13 cellular contexts compared by ENCODE assay signal in genomic region chr17:29379084-29379811, GRCh38. TPM values are rescaled to one million over a fixed set of nuclear protein-coding genes. Genes with fewer than 3 reads are reported as not detected.
DNase-seq lines count a peak whose midpoint lies in the region; FAIRE-seq and TF ChIP-seq lines count a peak whose summit lies in the region.
"Had no signal": no experiment of that assay in that cellular context is flagged by ENCODE, and none has a peak within 500 bp of the region (broad histone marks: within the 10 kb centered on the region; RNA-seq: fewer than 3 reads in every experiment).

No MANE protein-coding gene starts in this region.

- DNase-seq in AG10803 (ENCODE audit: low read depth): peak; percentile 36
- peak; percentile 22 for DNase-seq in M059J (ENCODE audit: low read depth)
- DNase-seq in breast epithelium (ENCODE audit: low spot score in 2 of 2): no peak
- peak; percentile 71 for DNase-seq in medulla oblongata (ENCODE audit: extremely low spot score)
- no peak for DNase-seq in activated effector memory CD4-positive, alpha-beta T cell treated with Interleukin-2 at 50 U/mL for 16 hours
- no peak for DNase-seq in tibial artery
- no peak for DNase-seq in SKM-1 treated with dmso at 0.1 percent for 144 hours (lab: John Stamatoyannopoulos, UW; ENCODE audit: unreplicated experiment)
- no peak for DNase-seq in H54 (ENCODE audit: insufficient read length, low spot score)
- DNase-seq: KG1; stimulated activated CD4-positive, alpha-beta T cell treated with anti-CD3 and anti-CD28 coated beads, Interleukin-15, amount 100 ng/mL, for 24 hours; stimulated activated naive CD8-positive, alpha-beta T cell treated with anti-CD3 and anti-CD28 coated beads, Interleukin-15, Interleukin-2, amounts not matched to agents 100 U/mL and 50 U/mL, for 24 hours had no signal

- H3K27ac ChIP-seq in breast epithelium (peak overlapping the region; percentile 54 to 67), tibial artery (no peak overlapping the region)

- no peak for FAIRE-seq in H54 (lab: Jason Lieb, UNC)
- FAIRE-seq: colon, TTC549 had no signal

- no peak for TF ChIP-seq POLR2A in breast epithelium (IDR thresholded peaks at IDR 0.05)
- TF ChIP-seq POLR2A in H54 (IDR thresholded peaks at IDR 0.05; ENCODE audit: low read depth, low read length): no peak

- intact Hi-C loops in breast epithelium (cut with DNase I; ENCODE audit: low total_unique reads) (loop anchor here (2.0 kb wide), 1 partner anchor 64 kb away; no protein-coding TSS in a partner anchor), tibial artery (cut with DNase I; ENCODE audit: low total_unique reads) (loop anchor here (10.0 kb wide), 1 partner anchor 186 kb away; the partner anchor contains the start of genes ABHD15 and TP53I13)

- H3K4me1 ChIP-seq in breast epithelium (no peaks in the 10 kb centered on the region), tibial artery (no peaks in the 10 kb centered on the region)

- H3K27me3 ChIP-seq in breast epithelium (no peaks in the 10 kb centered on the region), tibial artery (peaks cover 0 to 8% of the 10 kb centered on the region in 2 donors)

- no peaks in the 10 kb centered on the region for H3K9me3 ChIP-seq in breast epithelium
- no peaks in the 10 kb centered on the region for H3K9me3 ChIP-seq in tibial artery

- TF ChIP-seq CTCF in AG10803 (conservative IDR thresholded peaks at IDR 0.05; ENCODE audit: low read length) (no peak), breast epithelium (IDR thresholded peaks at IDR 0.05) (no peak), tibial artery (IDR thresholded peaks at IDR 0.05) (no peak)

- H3K4me3 ChIP-seq in AG10803 (ENCODE audit: low read length) (no peak overlapping the region), breast epithelium (no peak overlapping the region), tibial artery (no peak overlapping the region)

- H3K36me3 ChIP-seq in breast epithelium: no peaks in the 10 kb centered on the region
- H3K36me3 ChIP-seq in tibial artery: no peaks in the 10 kb centered on the region

RNA-seq across cellular contexts. Expression of gene TAOK1, which starts 10.9 kb away (rescaled TPM):
- 17.1 and 27.7 TPM in 2 replicates for total RNA-seq in M059J (2014; rRNA removed; shearing (Covaris generic))
- total RNA-seq in breast epithelium: 10 to 100 TPM; 62.6 to 77.1 (median 67.8) TPM

Comparison
In these comparisons a context has a peak if more than half of its experiments do, and no peak if none do; other contexts are left out.
1. DNase-seq: peak in AG10803 (single experiment), M059J (single experiment) and medulla oblongata (single experiment); none in breast epithelium (0 of 2), activated effector memory CD4-positive, alpha-beta T cell treated with Interleukin-2 at 50 U/mL for 16 hours (single experiment), tibial artery (0 of 2), SKM-1 treated with dmso at 0.1 percent for 144 hours (single experiment) and H54 (single experiment).
2. H3K27ac ChIP-seq: peak in breast epithelium (2 of 2); none in tibial artery (0 of 2).